ENCODE assay signal across 10 cellular contexts in the genomic region with DNA sequence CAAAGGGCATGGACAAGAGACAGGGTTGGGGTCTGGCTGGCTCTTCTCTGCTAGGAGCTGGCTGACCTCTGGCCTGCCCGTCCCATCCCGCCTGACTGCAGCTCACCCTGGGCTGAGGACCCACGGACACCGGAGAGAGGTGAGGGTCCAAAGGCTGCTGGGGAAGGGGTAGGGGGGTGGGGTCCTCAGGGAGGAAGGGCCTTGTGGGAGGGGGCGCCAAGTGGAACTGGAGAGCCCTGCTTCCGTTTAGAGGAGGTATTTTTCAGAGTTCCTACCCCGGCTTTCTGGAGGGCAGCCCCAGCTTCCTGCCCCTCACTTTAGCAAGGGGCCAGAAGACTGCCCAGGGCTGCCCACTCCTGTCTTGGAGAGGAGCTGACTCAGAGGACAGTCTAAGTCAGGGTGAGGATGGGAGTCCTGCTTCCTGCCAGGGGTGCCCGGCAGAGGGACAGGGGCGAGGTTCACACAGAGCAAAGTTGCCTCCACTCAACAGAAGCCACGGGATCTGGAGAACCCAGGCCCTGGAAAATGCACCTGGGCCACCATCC. TPM values are rescaled to one million over a fixed set of nuclear protein-coding genes. Genes with fewer than 3 reads are reported as not detected.
A peak's percentile ranks its signal among the peaks of the same experiment; 100 is the strongest.
DNase-seq lines count a peak whose midpoint lies in the region; ATAC-seq, FAIRE-seq and TF ChIP-seq lines count a peak whose summit lies in the region.
"Had no signal": no experiment of that assay in that cellular context is flagged by ENCODE, and none has a peak within 500 bp of the region (broad histone marks: within the 10 kb centered on the region; RNA-seq: fewer than 3 reads in every experiment).

No MANE protein-coding gene starts in this region.

- ATAC-seq in activated CD4-positive, CD25-positive, alpha-beta regulatory T cell treated with anti-CD3 and anti-CD28 coated beads, Interleukin-2, amount 50 U/mL, for 24 hours, result peak; percentile 12 to 25
- ATAC-seq in HG02840 (IDR thresholded peaks at IDR 0.05; ENCODE audit: low FRiP score, unreplicated experiment), result peak; percentile 15

- H3K27ac Mint-ChIP-seq in activated T-helper 1 cell treated with anti-CD3 and anti-CD28 coated beads, Interleukin-12 subunit alpha, Interleukin-12 subunit beta, Interleukin-2, Interleukin-4 antibody, amounts not matched to agents 30 ng/mL and 10 ng/mL and 1 ng/mL, durations not matched to agents 14 hours and 24 hours and 36 hours, result peak overlapping the region; percentile 51
- H3K27ac Mint-ChIP-seq in chondrocyte (ENCODE audit: unreplicated experiment), result no peak overlapping the region

- intact Hi-C loops in activated T-helper 1 cell treated with anti-CD3 and anti-CD28 coated beads, Interleukin-12 subunit alpha, Interleukin-12 subunit beta, Interleukin-2, Interleukin-4 antibody, amounts not matched to agents 30 ng/mL and 10 ng/mL and 1 ng/mL, durations not matched to agents 14 hours and 24 hours and 36 hours (cut with micrococcal nuclease), result no loop called here

- no peak for FAIRE-seq in RCC 7860 (lab: Jason Lieb, UNC)

- peaks cover 21% of the 10 kb centered on the region for H3K4me1 Mint-ChIP-seq in activated T-helper 1 cell treated with anti-CD3 and anti-CD28 coated beads, Interleukin-12 subunit alpha, Interleukin-12 subunit beta, Interleukin-2, Interleukin-4 antibody, amounts not matched to agents 30 ng/mL and 10 ng/mL and 1 ng/mL, durations not matched to agents 14 hours and 24 hours and 36 hours (ENCODE audit: low read depth)
- peaks cover 6% of the 10 kb centered on the region for H3K4me1 Mint-ChIP-seq in chondrocyte (ENCODE audit: low read depth)

- peak overlapping the region in 1 of 7 experiments; percentile 5 for H3K4me3 ChIP-seq in skin epidermis
- H3K4me3 ChIP-seq: tibial artery had no signal

- peaks cover 6% of the 10 kb centered on the region for H3K27me3 Mint-ChIP-seq in activated T-helper 1 cell treated with anti-CD3 and anti-CD28 coated beads, Interleukin-12 subunit alpha, Interleukin-12 subunit beta, Interleukin-2, Interleukin-4 antibody, amounts not matched to agents 30 ng/mL and 10 ng/mL and 1 ng/mL, durations not matched to agents 14 hours and 24 hours and 36 hours (ENCODE audit: insufficient read depth)
- H3K27me3 Mint-ChIP-seq in chondrocyte (ENCODE audit: low read depth), result peaks cover 11% of the 10 kb centered on the region

- TF ChIP-seq CTCF in chondrocyte (IDR thresholded peaks at IDR 0.05), result no peak

- no peaks in the 10 kb centered on the region for H3K9me3 Mint-ChIP-seq in activated T-helper 1 cell treated with anti-CD3 and anti-CD28 coated beads, Interleukin-12 subunit alpha, Interleukin-12 subunit beta, Interleukin-2, Interleukin-4 antibody, amounts not matched to agents 30 ng/mL and 10 ng/mL and 1 ng/mL, durations not matched to agents 14 hours and 24 hours and 36 hours
- no peaks in the 10 kb centered on the region for H3K9me3 Mint-ChIP-seq in chondrocyte (ENCODE audit: low read depth)

- no peak for DNase-seq in activated CD4-positive, CD25-positive, alpha-beta regulatory T cell treated with anti-CD3 and anti-CD28 coated beads, Interleukin-2, amount 50 U/mL, for 72 hours
- DNase-seq in activated T-helper 1 cell treated with anti-CD3 and anti-CD28 coated beads, Interleukin-12 subunit alpha, Interleukin-12 subunit beta, Interleukin-2, Interleukin-4 antibody, amounts not matched to agents 30 ng/mL and 10 ng/mL and 1 ng/mL, durations not matched to agents 14 hours and 24 hours and 36 hours (ENCODE audit: low spot score), result no peak
- DNase-seq in caudate nucleus (lab: John Stamatoyannopoulos, UW) (no peak), chondrocyte (ENCODE audit: low spot score) (no peak), RCC 7860 (ENCODE audit: low spot score) (no peak)
- DNase-seq: ACHN had no signal

- H3K27ac ChIP-seq in skin epidermis, result peak overlapping the region in 19 of 21 experiments; percentile 4 to 94 (median 60)
- no peak overlapping the region for H3K27ac ChIP-seq in caudate nucleus (ENCODE audit: low read depth, low read length)
- H3K27ac ChIP-seq: tibial artery had no signal

- peaks cover 9% of the 10 kb centered on the region for H3K36me3 Mint-ChIP-seq in activated T-helper 1 cell treated with anti-CD3 and anti-CD28 coated beads, Interleukin-12 subunit alpha, Interleukin-12 subunit beta, Interleukin-2, Interleukin-4 antibody, amounts not matched to agents 30 ng/mL and 10 ng/mL and 1 ng/mL, durations not matched to agents 14 hours and 24 hours and 36 hours (ENCODE audit: low read depth)
- peaks cover 12% of the 10 kb centered on the region for H3K36me3 Mint-ChIP-seq in chondrocyte (ENCODE audit: low read depth)

- H3K4me3 Mint-ChIP-seq in activated T-helper 1 cell treated with anti-CD3 and anti-CD28 coated beads, Interleukin-12 subunit alpha, Interleukin-12 subunit beta, Interleukin-2, Interleukin-4 antibody, amounts not matched to agents 30 ng/mL and 10 ng/mL and 1 ng/mL, durations not matched to agents 14 hours and 24 hours and 36 hours, result peak overlapping the region; percentile 5
- no peak overlapping the region for H3K4me3 Mint-ChIP-seq in chondrocyte (ENCODE audit: unreplicated experiment)

RNA-seq across cellular contexts. Expression of a gene that starts 7.1 kb away (rescaled TPM):
- not detected in 2 replicates for total RNA-seq in activated T-helper 1 cell treated with anti-CD3 and anti-CD28 coated beads, Interleukin-12 subunit alpha, Interleukin-12 subunit beta, Interleukin-2, Interleukin-4 antibody, amounts not matched to agents 30 ng/mL and 10 ng/mL and 1 ng/mL, durations not matched to agents 14 hours and 24 hours and 36 hours
- not detected in 3 replicates for total RNA-seq in chondrocyte

RNA-seq across cellular contexts. Expression of a gene that starts 11.9 kb away (rescaled TPM):
- total RNA-seq in activated T-helper 1 cell treated with anti-CD3 and anti-CD28 coated beads, Interleukin-12 subunit alpha, Interleukin-12 subunit beta, Interleukin-2, Interleukin-4 antibody, amounts not matched to agents 30 ng/mL and 10 ng/mL and 1 ng/mL, durations not matched to agents 14 hours and 24 hours and 36 hours, result 37.4 and 44.6 TPM in 2 replicates
- total RNA-seq in chondrocyte, result 17.5 to 22.8 TPM (median 20.4 TPM) in 3 replicates

RNA-seq across cellular contexts. Expression of a gene that starts 22.5 kb away (rescaled TPM):
- total RNA-seq in activated T-helper 1 cell treated with anti-CD3 and anti-CD28 coated beads, Interleukin-12 subunit alpha, Interleukin-12 subunit beta, Interleukin-2, Interleukin-4 antibody, amounts not matched to agents 30 ng/mL and 10 ng/mL and 1 ng/mL, durations not matched to agents 14 hours and 24 hours and 36 hours, result 0.59 and 1.9 TPM in 2 replicates
- 0.49 to 1.4 TPM (median 0.80 TPM) in 3 replicates for total RNA-seq in chondrocyte

RNA-seq across cellular contexts. Expression of a gene that starts 44.1 kb away (rescaled TPM):
- total RNA-seq in activated T-helper 1 cell treated with anti-CD3 and anti-CD28 coated beads, Interleukin-12 subunit alpha, Interleukin-12 subunit beta, Interleukin-2, Interleukin-4 antibody, amounts not matched to agents 30 ng/mL and 10 ng/mL and 1 ng/mL, durations not matched to agents 14 hours and 24 hours and 36 hours, result 0.51 and 0.91 TPM in 2 replicates
- total RNA-seq in chondrocyte, result 6.7 to 10.8 TPM (median 9.6 TPM) in 3 replicates
